16 cellular contexts compared by ENCODE assay signal in the genomic region with DNA sequence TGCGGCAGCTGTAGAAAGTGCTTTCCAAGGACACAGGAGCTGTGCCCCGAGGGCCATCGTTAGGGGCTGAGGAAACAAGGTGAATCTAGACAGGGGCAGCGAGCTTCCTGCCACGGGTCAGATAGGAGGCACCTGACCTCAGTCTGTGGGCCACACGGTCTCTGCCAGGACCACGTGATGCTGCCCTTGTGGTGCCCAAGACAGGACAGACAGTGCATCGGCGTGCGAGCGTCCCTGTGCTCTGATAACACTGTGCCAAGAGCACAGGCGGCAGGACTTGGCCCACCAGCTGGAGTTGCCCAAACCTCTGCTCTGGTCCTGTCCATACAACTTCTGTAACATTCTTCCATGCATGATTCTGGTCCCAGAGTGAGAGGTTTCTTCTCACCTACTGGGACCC.
A peak's percentile ranks its signal among the peaks of the same experiment; 100 is the strongest.
DNase-seq lines count a peak whose midpoint lies in the region; ATAC-seq and TF ChIP-seq lines count a peak whose summit lies in the region.
"Had no signal": no experiment of that assay in that cellular context is flagged by ENCODE, and none has a peak within 500 bp of the region (broad histone marks: within the 10 kb centered on the region; RNA-seq: fewer than 3 reads in every experiment).

No MANE protein-coding gene starts in this region.

- H3K36me3 Mint-ChIP-seq in naive thymus-derived CD4-positive, alpha-beta T cell: peaks cover 13 to 63% (median 17%) of the 10 kb centered on the region in 5 donors

- peak overlapping the region in 1 of 2 donors; percentile 55 for H3K27ac ChIP-seq in right atrium auricular region
- peak overlapping the region; percentile 50 for H3K27ac ChIP-seq in left ventricle myocardium inferior (replicated peaks)
- H3K27ac ChIP-seq in naive thymus-derived CD4-positive, alpha-beta T cell (ENCODE audit: low read depth, low read length): no peak overlapping the region
- no peak overlapping the region for H3K27ac ChIP-seq in spleen
- H3K27ac ChIP-seq in esophagus squamous epithelium: no peak overlapping the region
- H3K27ac ChIP-seq: 22Rv1, A549, C4-2B, HL-60 had no signal

- DNase-seq in Right ventricle myocardium inferior (ENCODE audit: missing footprints): no peak
- DNase-seq in right atrium auricular region (ENCODE audit: low spot score): no peak
- peak; percentile 63 for DNase-seq in left ventricle myocardium inferior
- no peak for DNase-seq in naive thymus-derived CD4-positive, alpha-beta T cell
- DNase-seq in spleen: peak; percentile 66
- no peak for DNase-seq in HCEC 1CT
- no peak for DNase-seq in esophagus squamous epithelium (lab: John Stamatoyannopoulos, UW)
- no peak for DNase-seq in UCSD-AML1 (lab: John Stamatoyannopoulos, UW; ENCODE audit: unreplicated experiment)
- DNase-seq: AML-193; Caco-2; CD4-positive, alpha-beta T cell; H9 had no signal

- H3K27me3 ChIP-seq in right atrium auricular region (no peaks in the 10 kb centered on the region), left ventricle myocardium inferior (ENCODE audit: low read depth) (no peaks in the 10 kb centered on the region), spleen (replicated peaks in 1 of 7) (no peaks in the 10 kb centered on the region), esophagus squamous epithelium (no peaks in the 10 kb centered on the region)
- H3K27me3 ChIP-seq in naive thymus-derived CD4-positive, alpha-beta T cell (ENCODE audit: control insufficient read depth in 2 of 2, insufficient read depth in 2 of 2, low read length in 2 of 2): no peaks in the 10 kb centered on the region

- POLR2A ChIA-PET in naive thymus-derived CD4-positive, alpha-beta T cell (lab: Charles Lee): no interaction called here

- H3K4me1 ChIP-seq in right atrium auricular region (no peaks in the 10 kb centered on the region), left ventricle myocardium inferior (peaks cover 10% of the 10 kb centered on the region), spleen (no peaks in the 10 kb centered on the region), esophagus squamous epithelium (peaks cover 0 to 10% (median 0%) of the 10 kb centered on the region in 3 donors)
- H3K4me1 ChIP-seq in naive thymus-derived CD4-positive, alpha-beta T cell (ENCODE audit: control insufficient read depth in 2 of 2, insufficient read depth in 2 of 2, low read length in 2 of 2): no peaks in the 10 kb centered on the region
- H3K4me1 ChIP-seq: Caco-2 had no signal

- peaks cover 0 to 3% (median 0%) of the 10 kb centered on the region in 7 donors for H3K4me1 Mint-ChIP-seq in naive thymus-derived CD4-positive, alpha-beta T cell
- H3K4me1 Mint-ChIP-seq: H9 had no signal

- intact Hi-C loops in Right ventricle myocardium inferior (cut with DNase I): no loop called here
- intact Hi-C loops in left ventricle myocardium inferior (cut with micrococcal nuclease): no loop called here
- intact Hi-C loops in naive thymus-derived CD4-positive, alpha-beta T cell (cut with micrococcal nuclease): no loop called here
- intact Hi-C loops in spleen (cut with DNase I; ENCODE audit: low total_unique reads): no loop called here
- intact Hi-C loops in esophagus squamous epithelium (cut with DNase I): no loop called here

- peak; percentile 91 for ATAC-seq in Right ventricle myocardium inferior
- peak; percentile 16 for ATAC-seq in naive thymus-derived CD4-positive, alpha-beta T cell
- ATAC-seq: A549 had no signal

- TF ChIP-seq POLR2A in spleen (IDR thresholded peaks at IDR 0.05): no peak
- TF ChIP-seq POLR2A in esophagus squamous epithelium (IDR thresholded peaks at IDR 0.05): no peak

- 90 to 96% (median 94%) methylated on average over 12 of the region's 12 CpGs for WGBS in spleen, 5 donors
- WGBS in esophagus squamous epithelium, 2 donors: 97 to 98% methylated on average over 6 of the region's 12 CpGs

- TF ChIP-seq CTCF in right atrium auricular region (IDR thresholded peaks at IDR 0.05) (no peak), left ventricle myocardium inferior (IDR thresholded peaks at IDR 0.05; ENCODE audit: borderline replicate concordance) (no peak), spleen (IDR thresholded peaks at IDR 0.05 in 8 of 11, conservative IDR thresholded peaks at IDR 0.05 in 3 of 11) (no peak), esophagus squamous epithelium (IDR thresholded peaks at IDR 0.05) (no peak)

- H3K9me3 ChIP-seq in right atrium auricular region: no peaks in the 10 kb centered on the region
- no peaks in the 10 kb centered on the region for H3K9me3 ChIP-seq in left ventricle myocardium inferior (replicated peaks)
- no peaks in the 10 kb centered on the region for H3K9me3 ChIP-seq in naive thymus-derived CD4-positive, alpha-beta T cell (ENCODE audit: control insufficient read depth in 2 of 3, low read length in 3 of 3)
- H3K9me3 ChIP-seq in spleen: no peaks in the 10 kb centered on the region
- no peaks in the 10 kb centered on the region for H3K9me3 ChIP-seq in esophagus squamous epithelium
- H3K9me3 ChIP-seq: A549, Caco-2 had no signal

- no peak overlapping the region for H3K27ac Mint-ChIP-seq in naive thymus-derived CD4-positive, alpha-beta T cell
- H3K27ac Mint-ChIP-seq: CD4-positive, alpha-beta T cell had no signal

- no peaks in the 10 kb centered on the region for H3K9me3 Mint-ChIP-seq in naive thymus-derived CD4-positive, alpha-beta T cell
- H3K9me3 Mint-ChIP-seq: CD4-positive, alpha-beta T cell had no signal

- H3K4me3 ChIP-seq in right atrium auricular region (no peak overlapping the region), left ventricle myocardium inferior (no peak overlapping the region), spleen (no peak overlapping the region), esophagus squamous epithelium (no peak overlapping the region)
- no peak overlapping the region for H3K4me3 ChIP-seq in naive thymus-derived CD4-positive, alpha-beta T cell (ENCODE audit: low read length)
- H3K4me3 ChIP-seq: A549 had no signal

- H3K27me3 Mint-ChIP-seq in naive thymus-derived CD4-positive, alpha-beta T cell: no peaks in the 10 kb centered on the region
- H3K27me3 Mint-ChIP-seq: CD4-positive, alpha-beta T cell had no signal

- no peak overlapping the region for H3K4me3 Mint-ChIP-seq in naive thymus-derived CD4-positive, alpha-beta T cell
- H3K4me3 Mint-ChIP-seq: CD4-positive, alpha-beta T cell; H9 had no signal

- CTCF ChIA-PET in naive thymus-derived CD4-positive, alpha-beta T cell (lab: Charles Lee): no interaction called here

- H3K36me3 ChIP-seq in right atrium auricular region (peaks cover 15% of the 10 kb centered on the region), left ventricle myocardium inferior (peaks cover 64% of the 10 kb centered on the region), spleen (peaks cover 4 to 92% (median 72%) of the 10 kb centered on the region in 6 donors), esophagus squamous epithelium (peaks cover 5 to 84% (median 20%) of the 10 kb centered on the region in 3 donors)
- H3K36me3 ChIP-seq in naive thymus-derived CD4-positive, alpha-beta T cell (ENCODE audit: control insufficient read depth in 2 of 3, insufficient read depth in 3 of 3, low read length in 3 of 3): peaks cover 0 to 66% (median 0%) of the 10 kb centered on the region in 3 experiments

Comparison
In these comparisons a context has a peak if more than half of its experiments do, and no peak if none do; other contexts are left out.
1. DNase-seq: peak in left ventricle myocardium inferior (single experiment) and spleen (single experiment); none in Right ventricle myocardium inferior (single experiment), right atrium auricular region (single experiment), naive thymus-derived CD4-positive, alpha-beta T cell (0 of 9), HCEC 1CT (single experiment), esophagus squamous epithelium (single experiment) and UCSD-AML1 (single experiment).